In the genomic region with DNA sequence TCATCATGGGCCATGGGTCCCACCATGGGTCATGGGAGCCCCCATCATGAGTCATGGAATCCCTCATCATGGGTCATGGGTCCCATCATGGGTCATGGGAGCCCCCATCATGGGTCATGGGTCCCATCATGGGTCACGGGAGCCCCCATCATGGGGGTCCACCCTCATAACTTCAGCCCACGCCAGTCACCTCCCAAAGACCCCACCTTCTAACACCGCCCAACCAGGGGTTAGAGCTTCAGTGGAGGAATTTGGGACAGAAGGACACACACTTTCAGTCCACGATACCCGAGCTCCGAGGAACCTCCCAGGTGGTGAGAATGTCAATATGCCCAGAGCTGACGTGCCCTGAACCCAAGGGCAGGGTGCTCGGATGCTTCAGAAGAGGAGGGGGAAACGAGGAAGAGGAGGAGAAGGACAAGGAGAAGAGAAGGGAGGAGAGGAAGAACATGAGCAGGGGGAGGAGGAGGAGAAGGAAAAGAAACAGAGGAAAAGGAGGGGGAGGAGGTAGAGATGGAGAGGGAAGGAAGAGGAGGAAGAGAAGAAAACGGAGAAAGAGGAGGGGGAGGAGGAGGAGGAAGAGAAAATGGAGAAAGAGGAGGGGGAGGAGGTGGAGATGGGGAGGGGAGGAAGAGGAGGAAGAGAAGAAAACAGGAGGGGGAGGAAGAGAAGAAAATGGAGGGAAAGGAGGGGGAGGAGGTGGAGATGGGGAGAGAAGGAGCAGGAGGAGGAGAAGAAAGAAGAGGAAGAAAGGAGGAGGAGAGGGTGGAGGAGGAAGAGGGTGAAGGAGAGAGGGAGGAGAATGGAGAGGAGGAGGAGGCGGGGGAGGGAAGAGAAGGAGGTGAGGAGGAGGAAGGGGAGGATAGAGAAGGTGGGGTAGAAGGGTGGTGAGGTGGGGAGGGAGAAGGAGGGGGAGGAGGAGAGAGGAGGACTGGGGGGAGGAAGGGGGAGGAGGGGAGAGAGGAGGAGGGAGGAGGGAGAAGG, we compare ENCODE assay signal across 29 cellular contexts. TPM values are rescaled to one million over a fixed set of nuclear protein-coding genes. Genes with fewer than 3 reads are reported as not detected.
DNase-seq lines count a peak whose midpoint lies in the region; ATAC-seq, FAIRE-seq and TF ChIP-seq lines count a peak whose summit lies in the region.
"Had no signal": no experiment of that assay in that cellular context is flagged by ENCODE, and none has a peak within 500 bp of the region (broad histone marks: within the 10 kb centered on the region; RNA-seq: fewer than 3 reads in every experiment).

No MANE protein-coding gene starts in this region.

- H3K9me3 ChIP-seq in GM12878 (replicated peaks; ENCODE audit: control insufficient read depth, insufficient read depth, low read length): no peaks in the 10 kb centered on the region; the same call in 2 of the 3 replicates

- FAIRE-seq in GM12878 (lab: Jason Lieb, UNC): no peak
- FAIRE-seq: G401.6, RCC 7860, small intestine had no signal

- TF ChIP-seq RAD21 in GM12878 (IDR thresholded peaks at IDR 0.05; ENCODE audit: insufficient read depth, low read depth, low read length): no peak

- SMC1A ChIA-PET in GM12878 (lab: Charles Lee; ENCODE audit: uncharacterized antibody, unreplicated experiment): no interaction called here

- CTCF ChIA-PET in GM12878 (lab: Yijun Ruan, JAX): no interaction called here

- in situ Hi-C loops in GM12878 (cut with MboI): no loop called here

- TF ChIP-seq CTCF in GM12878 (IDR thresholded peaks at IDR 0.05 in 2 of 3, conservative IDR thresholded peaks at IDR 0.05 in 1 of 3; ENCODE audit: control insufficient read depth in 2 of 3, extremely low read depth in 1 of 3, insufficient read depth in 1 of 3, low read depth in 3 of 3, low read length in 3 of 3): no peak

- H3K36me3 Mint-ChIP-seq in activated naive CD8-positive, alpha-beta T cell: peaks cover 1% of the 10 kb centered on the region
- peaks cover 10% of the 10 kb centered on the region for H3K36me3 Mint-ChIP-seq in activated naive CD8-positive, alpha-beta T cell treated with anti-CD3 and anti-CD28 coated beads for 36 hours
- H3K36me3 Mint-ChIP-seq in memory B cell: peaks cover 7% of the 10 kb centered on the region

- H3K4me2 ChIP-seq in GM12878 (ENCODE audit: control insufficient read depth, insufficient read depth): no peak overlapping the region

- no peak overlapping the region for H2AFZ ChIP-seq in GM12878 (ENCODE audit: control insufficient read depth, low read depth, low read length)

- 62% methylated on average over 11 of the region's 11 CpGs for WGBS in GM12878 (ENCODE audit: insufficient coverage, insufficient replicate concordance, low lambda C conversion rate, missing lambda C conversion rate)

- POLR2A ChIA-PET in GM12878 (lab: Charles Lee): no interaction called here

- no peaks in the 10 kb centered on the region for H3K4me1 ChIP-seq in GM12878 (ENCODE audit: control insufficient read depth, insufficient read depth, low read length)
- H3K4me1 ChIP-seq: ascending aorta, upper lobe of left lung had no signal

- TF ChIP-seq POLR2A in GM12878 (IDR thresholded peaks at IDR 0.05; ENCODE audit: low read depth, low read length): no peak

- no peak for ATAC-seq in GM12878
- no peak for ATAC-seq in memory B cell (ENCODE audit: low read depth)
- ATAC-seq in stimulated activated naive CD8-positive, alpha-beta T cell treated with anti-CD3 and anti-CD28 coated beads, Interleukin-15, amount 100 ng/mL, for 72 hours: no peak
- ATAC-seq in HG03045 (IDR thresholded peaks at IDR 0.05; ENCODE audit: unreplicated experiment): no peak

- H3K9ac ChIP-seq in GM12878 (ENCODE audit: control insufficient read depth, insufficient read depth, low read length): no peak overlapping the region
- H3K9ac ChIP-seq: BLaER1 had no signal

- H3K27me3 Mint-ChIP-seq in activated naive CD8-positive, alpha-beta T cell: no peaks in the 10 kb centered on the region
- H3K27me3 Mint-ChIP-seq in activated naive CD8-positive, alpha-beta T cell treated with anti-CD3 and anti-CD28 coated beads for 36 hours: no peaks in the 10 kb centered on the region
- no peaks in the 10 kb centered on the region for H3K27me3 Mint-ChIP-seq in memory B cell
- no peaks in the 10 kb centered on the region for H3K27me3 Mint-ChIP-seq in stimulated activated naive CD8-positive, alpha-beta T cell treated with anti-CD3 and anti-CD28 coated beads, Interleukin-15, amount 100 ng/mL, for 72 hours
- H3K27me3 Mint-ChIP-seq: activated T-cell treated with anti-CD3 and anti-CD28 coated beads, Interleukin-2, amount 50 U/mL, for 24 hours had no signal

- H3K36me3 ChIP-seq in GM12878 (ENCODE audit: control insufficient read depth in 2 of 2, insufficient read depth in 2 of 2, low read length in 1 of 2): peaks cover 3 to 6% of the 10 kb centered on the region in 2 experiments; a peak in 3 of 4 replicates
- H3K36me3 ChIP-seq: MG63, ovary had no signal

- H3K27ac ChIP-seq in GM12878 (ENCODE audit: control insufficient read depth, insufficient read depth): no peak overlapping the region
- H3K27ac ChIP-seq: ascending aorta, BLaER1, upper lobe of left lung had no signal

- H3K27ac Mint-ChIP-seq in activated naive CD8-positive, alpha-beta T cell: peak overlapping the region; percentile 46
- no peak overlapping the region for H3K27ac Mint-ChIP-seq in activated naive CD8-positive, alpha-beta T cell treated with anti-CD3 and anti-CD28 coated beads for 36 hours
- peak overlapping the region; percentile 58 for H3K27ac Mint-ChIP-seq in memory B cell
- peak overlapping the region; percentile 70 to 87 for H3K27ac Mint-ChIP-seq in stimulated activated naive CD8-positive, alpha-beta T cell treated with anti-CD3 and anti-CD28 coated beads, Interleukin-15, amount 100 ng/mL, for 72 hours
- H3K27ac Mint-ChIP-seq: activated T-cell treated with anti-CD3 and anti-CD28 coated beads, Interleukin-2, amount 50 U/mL, for 24 hours; nephron had no signal

- no peak overlapping the region for H3K4me3 Mint-ChIP-seq in activated naive CD8-positive, alpha-beta T cell
- H3K4me3 Mint-ChIP-seq in activated naive CD8-positive, alpha-beta T cell treated with anti-CD3 and anti-CD28 coated beads for 36 hours: no peak overlapping the region
- H3K4me3 Mint-ChIP-seq in memory B cell: no peak overlapping the region
- H3K4me3 Mint-ChIP-seq in stimulated activated naive CD8-positive, alpha-beta T cell treated with anti-CD3 and anti-CD28 coated beads, Interleukin-15, amount 100 ng/mL, for 72 hours: no peak overlapping the region
- H3K4me3 Mint-ChIP-seq: activated T-cell treated with anti-CD3 and anti-CD28 coated beads, Interleukin-2, amount 50 U/mL, for 24 hours; nephron had no signal

- H3K79me2 ChIP-seq in GM12878 (ENCODE audit: control insufficient read depth, insufficient read depth, low read length): no peaks in the 10 kb centered on the region

- no peak for DNase-seq in activated naive CD8-positive, alpha-beta T cell treated with anti-CD3 and anti-CD28 coated beads for 36 hours
- DNase-seq in GM12878 (ENCODE audit: low read depth, low spot score): no peak
- DNase-seq in memory B cell (ENCODE audit: low spot score in 2 of 2): no peak
- DNase-seq in stimulated activated naive CD8-positive, alpha-beta T cell treated with anti-CD3 and anti-CD28 coated beads, Interleukin-15, amount 100 ng/mL, for 72 hours: no peak
- DNase-seq in HT-29 (ENCODE audit: low spot score): no peak
- no peak for DNase-seq in activated gamma-delta T cell treated with Interleukin-2 at 50 U/mL for 16 hours
- DNase-seq: ACHN; activated naive CD4-positive, alpha-beta T cell treated with anti-CD3 and anti-CD28 coated beads, Interleukin-2, amount 50 U/mL, for 16 hours; activated T-cell treated with anti-CD3 and anti-CD28 coated beads, Interleukin-2, amount 50 U/mL, for 24 hours; caudate nucleus; DMS53; KG1; left ventricle myocardium superior; MG63; NCI-H1417; NCI-H2029 treated with DMSO at 0.1 percent for 48 hours; NCI-H226; NCI-H748 treated with DMSO at 0.1 percent for 48 hours; small intestine; stimulated activated CD4-positive, alpha-beta T cell treated with anti-CD3 and anti-CD28 coated beads, Interleukin-2, amount 100 ng/mL, for 24 hours had no signal

- no peak for TF ChIP-seq EP300 in GM12878 (IDR thresholded peaks at IDR 0.05; ENCODE audit: borderline replicate concordance in 1 of 2, control insufficient read depth in 1 of 2, low read depth in 2 of 2, low read length in 2 of 2)

- H3K4me1 Mint-ChIP-seq in activated naive CD8-positive, alpha-beta T cell (ENCODE audit: low read depth): peaks cover 4% of the 10 kb centered on the region
- peaks cover 7% of the 10 kb centered on the region for H3K4me1 Mint-ChIP-seq in activated naive CD8-positive, alpha-beta T cell treated with anti-CD3 and anti-CD28 coated beads for 36 hours
- H3K4me1 Mint-ChIP-seq in memory B cell: peaks cover 6% of the 10 kb centered on the region
- peaks cover 8% of the 10 kb centered on the region for H3K4me1 Mint-ChIP-seq in stimulated activated naive CD8-positive, alpha-beta T cell treated with anti-CD3 and anti-CD28 coated beads, Interleukin-15, amount 100 ng/mL, for 72 hours
- H3K4me1 Mint-ChIP-seq: nephron had no signal

- BruUV-seq in GM12878 (replicated peaks; lab: Mats Ljungman, UMichigan): no TSS peak

- no peak overlapping the region for H3K4me3 ChIP-seq in GM12878
- H3K4me3 ChIP-seq: ascending aorta, BLaER1, MG63, ovary, upper lobe of left lung had no signal

- intact Hi-C loops in GM12878 (cut with micrococcal nuclease; ENCODE audit: unreplicated experiment): no loop called here

- H3K27me3 ChIP-seq in GM12878 (replicated peaks in 1 of 2; ENCODE audit: control insufficient read depth in 2 of 2, insufficient read depth in 2 of 2, low read length in 1 of 2): no peaks in the 10 kb centered on the region
- H3K27me3 ChIP-seq: ascending aorta, BLaER1, MG63, ovary, upper lobe of left lung had no signal

- RAD21 ChIA-PET in GM12878 (lab: Charles Lee; ENCODE audit: unreplicated experiment): no interaction called here

- H3K9me3 Mint-ChIP-seq in activated naive CD8-positive, alpha-beta T cell (ENCODE audit: low read depth): no peaks in the 10 kb centered on the region
- peaks cover 5% of the 10 kb centered on the region for H3K9me3 Mint-ChIP-seq in activated naive CD8-positive, alpha-beta T cell treated with anti-CD3 and anti-CD28 coated beads for 36 hours
- peaks cover under 1% of the 10 kb centered on the region for H3K9me3 Mint-ChIP-seq in memory B cell
- H3K9me3 Mint-ChIP-seq in stimulated activated naive CD8-positive, alpha-beta T cell treated with anti-CD3 and anti-CD28 coated beads, Interleukin-15, amount 100 ng/mL, for 72 hours: peaks cover 1 to 4% of the 10 kb centered on the region in 2 donors
- H3K9me3 Mint-ChIP-seq: activated T-cell treated with anti-CD3 and anti-CD28 coated beads, Interleukin-2, amount 50 U/mL, for 24 hours; nephron had no signal

- no peaks in the 10 kb centered on the region for H4K20me1 ChIP-seq in GM12878 (ENCODE audit: control insufficient read depth, insufficient read depth)
- H4K20me1 ChIP-seq: BLaER1 had no signal

RNA-seq across cellular contexts. Expression of gene IL3RA, which starts 17.7 kb away (rescaled TPM):
- under 1 TPM in 1 of 2 experiments, not detected in 1; 0.29 TPM for total RNA-seq in activated naive CD8-positive, alpha-beta T cell treated with anti-CD3 and anti-CD28 coated beads for 36 hours
- total RNA-seq in GM12878 (2013; cell fraction: nucleolus; rRNA removed): 72.9 and 75.8 TPM in 2 replicates
- 28.0 and 28.1 TPM in 2 replicates for total RNA-seq in GM12878 (2014; rRNA removed)
- 14.1 and 14.3 TPM in 2 replicates for total RNA-seq in GM12878 (2014; rRNA removed; fragmentation: Illumina TruSeq; extraction: Trizol)
- 19.5 and 21.1 TPM in 2 replicates for total RNA-seq in GM12878 (2021)
- polyA plus RNA-seq in GM12878 (2011; ENCODE audit: low read depth): 10.7 TPM
- 22.5 and 31.1 TPM in 2 replicates for polyA plus RNA-seq in GM12878 (2011; rRNA removed)
- polyA plus RNA-seq in GM12878 (2011; cell fraction: cytosol; rRNA removed): 36.2 and 38.5 TPM in 2 replicates
- polyA plus RNA-seq in GM12878 (2011; cell fraction: nucleus; rRNA removed): 21.5 and 44.5 TPM in 2 replicates
- 24.2 and 25.0 TPM in 2 replicates for polyA plus RNA-seq in GM12878 (2012)
- polyA plus RNA-seq in GM12878 (2014; fragmentation: Illumina TruSeq; extraction: Trizol): 15.0 and 23.5 TPM in 2 replicates
- polyA plus RNA-seq in GM12878 (2014; fragmentation: Nextera tagmentation; extraction: Ambion mirVana): 1 to 10 TPM; 2.1 to 4.5 TPM
- 22.9 and 25.4 TPM in 2 replicates for polyA plus RNA-seq in GM12878 (2014; rRNA removed)
- polyA plus RNA-seq in GM12878 (2016; fragmentation: Nextera tagmentation; extraction: Ambion mirVana): 10 to 100 TPM; 14.7 to 16.4 TPM
- 51.6 and 62.0 TPM in 2 replicates for polyA minus RNA-seq in GM12878 (2011; rRNA and poly(A)+ RNA removed)
- 9.1 and 13.1 TPM in 2 replicates for polyA minus RNA-seq in GM12878 (2011; cell fraction: cytosol; rRNA and poly(A)+ RNA removed)
- polyA minus RNA-seq in GM12878 (2011; cell fraction: nucleus; rRNA and poly(A)+ RNA removed): 25.9 and 33.0 TPM in 2 replicates
- total RNA-seq in HT-29 (2014; rRNA removed; shearing (Covaris generic)): not detected in 2 replicates

RNA-seq across cellular contexts. Expression of gene SLC25A6, which starts 37.6 kb away (rescaled TPM):
- 100 to 1,000 TPM; 358 to 372 TPM for total RNA-seq in activated naive CD8-positive, alpha-beta T cell treated with anti-CD3 and anti-CD28 coated beads for 36 hours
- 200 and 249 TPM in 2 replicates for total RNA-seq in GM12878 (2013; cell fraction: nucleolus; rRNA removed)
- total RNA-seq in GM12878 (2014; rRNA removed) (225 and 293 TPM in 2 replicates), GM12878 (2014; rRNA removed; fragmentation: Illumina TruSeq; extraction: Trizol) (261 and 287 TPM in 2 replicates), GM12878 (2021) (632 and 654 TPM in 2 replicates)
- polyA plus RNA-seq in GM12878 (2011; ENCODE audit: low read depth): 286 TPM
- polyA plus RNA-seq in GM12878 (2011; rRNA removed) (157 and 352 TPM in 2 replicates), GM12878 (2014; fragmentation: Illumina TruSeq; extraction: Trizol) (34.2 and 187 TPM in 2 replicates), GM12878 (2014; fragmentation: Nextera tagmentation; extraction: Ambion mirVana) (100 to 1,000 TPM in 1 of 2 experiments, 10 to 100 TPM in 1; 61.9 to 127 TPM), GM12878 (2014; rRNA removed) (642 and 753 TPM in 2 replicates), GM12878 (2016; fragmentation: Nextera tagmentation; extraction: Ambion mirVana) (100 to 1,000 TPM; 447 to 454 TPM)
- polyA plus RNA-seq in GM12878 (2011; cell fraction: cytosol; rRNA removed): 683 and 869 TPM in 2 replicates
- polyA plus RNA-seq in GM12878 (2011; cell fraction: nucleus; rRNA removed): 295 and 304 TPM in 2 replicates
- 757 and 810 TPM in 2 replicates for polyA plus RNA-seq in GM12878 (2012)
- polyA minus RNA-seq in GM12878 (2011; rRNA and poly(A)+ RNA removed): 274 and 515 TPM in 2 replicates
- polyA minus RNA-seq in GM12878 (2011; cell fraction: cytosol; rRNA and poly(A)+ RNA removed): 253 and 254 TPM in 2 replicates
- polyA minus RNA-seq in GM12878 (2011; cell fraction: nucleus; rRNA and poly(A)+ RNA removed): 107 and 179 TPM in 2 replicates
- 299 and 300 TPM in 2 replicates for total RNA-seq in HT-29 (2014; rRNA removed; shearing (Covaris generic))

Comparison
In these comparisons a context has a peak if more than half of its experiments do, and no peak if none do; other contexts are left out.
1. RNA of gene IL3RA, which starts 17.7 kb away (total RNA-seq): 14.1 to 75.8 TPM in GM12878; 0.29 TPM in activated naive CD8-positive, alpha-beta T cell treated with anti-CD3 and anti-CD28 coated beads for 36 hours and not detected in HT-29; every median in the first group is over 10 times any median in the second.